ENCODE assay signal across 8 cellular contexts in genomic region chr2:189783451-189783926, GRCh38. TPM values are rescaled to one million over a fixed set of nuclear protein-coding genes. Genes with fewer than 3 reads are reported as not detected.
DNase-seq lines count a peak whose midpoint lies in the region; ATAC-seq, FAIRE-seq and TF ChIP-seq lines count a peak whose summit lies in the region.

No MANE protein-coding gene starts in this region.

- TF ChIP-seq POLR2A in GM12878 (IDR thresholded peaks at IDR 0.05; ENCODE audit: low read depth, low read length), result no peak

- no peak for DNase-seq in activated naive CD4-positive, alpha-beta T cell treated with anti-CD3 and anti-CD28 coated beads, Interleukin-2, amount 10 ng/mL, durations not matched to agents 7 days and 5 days
- DNase-seq in activated naive CD4-positive, alpha-beta T cell (lab: John Stamatoyannopoulos, UW), result no peak
- peak; percentile 69 for DNase-seq in NCI-H2227 treated with DMSO at 0.1 percent for 48 hours (lab: John Stamatoyannopoulos, UW)
- peak; percentile 20 for DNase-seq in GM12878 (ENCODE audit: low read depth, low spot score)
- DNase-seq in inferior parietal cortex (ENCODE audit: extremely low spot score), result peak; percentile 53
- DNase-seq in stimulated activated effector memory CD8-positive, alpha-beta T cell treated with anti-CD3 and anti-CD28 coated beads, Interleukin-12 subunit alpha, Interleukin-12 subunit beta, amount 100 ng/mL, for 72 hours (ENCODE audit: low spot score in 2 of 2), result no peak
- DNase-seq in cortex of kidney (lab: John Stamatoyannopoulos, UW), result no peak

- H3K36me3 Mint-ChIP-seq in activated naive CD4-positive, alpha-beta T cell treated with anti-CD3 and anti-CD28 coated beads, Interleukin-2, amount 10 ng/mL, durations not matched to agents 7 days and 5 days, result peaks cover 51% of the 10 kb centered on the region
- peaks cover 84% of the 10 kb centered on the region for H3K36me3 Mint-ChIP-seq in stimulated activated effector memory CD8-positive, alpha-beta T cell treated with anti-CD3 and anti-CD28 coated beads, Interleukin-12 subunit alpha, Interleukin-12 subunit beta, amount 100 ng/mL, for 72 hours

- no peak for TF ChIP-seq RAD21 in GM12878 (IDR thresholded peaks at IDR 0.05; ENCODE audit: insufficient read depth, low read depth, low read length)

- peaks cover 73% of the 10 kb centered on the region for H3K79me2 ChIP-seq in GM12878 (ENCODE audit: control insufficient read depth, insufficient read depth, low read length)

- TF ChIP-seq CTCF in GM12878 (IDR thresholded peaks at IDR 0.05 in 2 of 3, conservative IDR thresholded peaks at IDR 0.05 in 1 of 3; ENCODE audit: control insufficient read depth in 2 of 3, extremely low read depth in 1 of 3, insufficient read depth in 1 of 3, low read depth in 3 of 3, low read length in 3 of 3), result no peak

- peaks cover 46% of the 10 kb centered on the region for H3K4me1 Mint-ChIP-seq in activated naive CD4-positive, alpha-beta T cell treated with anti-CD3 and anti-CD28 coated beads, Interleukin-2, amount 10 ng/mL, durations not matched to agents 7 days and 5 days
- peaks cover 53% of the 10 kb centered on the region for H3K4me1 Mint-ChIP-seq in stimulated activated effector memory CD8-positive, alpha-beta T cell treated with anti-CD3 and anti-CD28 coated beads, Interleukin-12 subunit alpha, Interleukin-12 subunit beta, amount 100 ng/mL, for 72 hours

- H3K27ac Mint-ChIP-seq in activated naive CD4-positive, alpha-beta T cell treated with anti-CD3 and anti-CD28 coated beads, Interleukin-2, amount 10 ng/mL, durations not matched to agents 7 days and 5 days, result peak overlapping the region; percentile 96
- peak overlapping the region; percentile 91 for H3K27ac Mint-ChIP-seq in stimulated activated effector memory CD8-positive, alpha-beta T cell treated with anti-CD3 and anti-CD28 coated beads, Interleukin-12 subunit alpha, Interleukin-12 subunit beta, amount 100 ng/mL, for 72 hours

- no peaks in the 10 kb centered on the region for H3K27me3 ChIP-seq in GM12878 (replicated peaks in 1 of 2; ENCODE audit: control insufficient read depth in 2 of 2, insufficient read depth in 2 of 2, low read length in 1 of 2)

- no peak for FAIRE-seq in GM12878 (lab: Jason Lieb, UNC)

- BruUV-seq in GM12878 (replicated peaks; lab: Mats Ljungman, UMichigan), result TSS peak; percentile 68

- H3K9ac ChIP-seq in GM12878 (ENCODE audit: control insufficient read depth, insufficient read depth, low read length), result peak overlapping the region; percentile 83

- H3K9me3 ChIP-seq in GM12878 (replicated peaks; ENCODE audit: control insufficient read depth, insufficient read depth, low read length), result no peaks in the 10 kb centered on the region; the same call in 2 of the 3 replicates

- H3K36me3 ChIP-seq in GM12878 (ENCODE audit: control insufficient read depth in 2 of 2, insufficient read depth in 2 of 2, low read length in 1 of 2), result peaks cover 2 to 14% of the 10 kb centered on the region in 2 experiments; a peak in 2 of 4 replicates

- H4K20me1 ChIP-seq in GM12878 (ENCODE audit: control insufficient read depth, insufficient read depth), result no peaks in the 10 kb centered on the region

- RAD21 ChIA-PET in GM12878 (lab: Charles Lee; ENCODE audit: unreplicated experiment), result interaction anchor here (1.1 to 1.7 kb wide), 3 partner anchors 19 to 122 kb away, joined by 3 to 7 read pairs (median 4); partner anchors contain the start of genes ASNSD1 and OSGEPL1

- POLR2A ChIA-PET in GM12878 (lab: Charles Lee), result interaction anchor here (1.0 to 3.7 kb wide), 2 partner anchors 21 to 74 kb away, joined by 3 to 23 read pairs; partner anchors contain the start of gene OSGEPL1

- TF ChIP-seq EP300 in GM12878 (IDR thresholded peaks at IDR 0.05; ENCODE audit: borderline replicate concordance in 1 of 2, control insufficient read depth in 1 of 2, low read depth in 2 of 2, low read length in 2 of 2), result no peak

- no peaks in the 10 kb centered on the region for H3K9me3 Mint-ChIP-seq in activated naive CD4-positive, alpha-beta T cell treated with anti-CD3 and anti-CD28 coated beads, Interleukin-2, amount 10 ng/mL, durations not matched to agents 7 days and 5 days
- no peaks in the 10 kb centered on the region for H3K9me3 Mint-ChIP-seq in stimulated activated effector memory CD8-positive, alpha-beta T cell treated with anti-CD3 and anti-CD28 coated beads, Interleukin-12 subunit alpha, Interleukin-12 subunit beta, amount 100 ng/mL, for 72 hours

- in situ Hi-C loops in GM12878 (cut with MboI), result no loop called here

- WGBS in GM12878 (ENCODE audit: insufficient coverage, insufficient replicate concordance, low lambda C conversion rate, missing lambda C conversion rate), result 4% methylated on average over 17 of the region's 17 CpGs

- H3K4me3 ChIP-seq in GM12878, result peak overlapping the region; percentile 86

- intact Hi-C loops in GM12878 (cut with micrococcal nuclease; ENCODE audit: unreplicated experiment), result loop anchor here (5.0 kb wide), 3 partner anchors 121 to 749 kb away; partner anchors contain the start of genes ASNSD1, HIBCH and NEMP2

- ATAC-seq in HG02763 (IDR thresholded peaks at IDR 0.05; ENCODE audit: unreplicated experiment) (peak; percentile 11), GM12878 (peak; percentile 36)
- ATAC-seq in stimulated activated effector memory CD8-positive, alpha-beta T cell treated with anti-CD3 and anti-CD28 coated beads, Interleukin-12 subunit alpha, Interleukin-12 subunit beta, amount 100 ng/mL, for 72 hours, result peak; percentile 2

- H3K4me2 ChIP-seq in GM12878 (ENCODE audit: control insufficient read depth, insufficient read depth), result peak overlapping the region; percentile 68

- H3K27ac ChIP-seq in GM12878 (ENCODE audit: control insufficient read depth, insufficient read depth), result peak overlapping the region; percentile 92

- SMC1A ChIA-PET in GM12878 (lab: Charles Lee; ENCODE audit: uncharacterized antibody, unreplicated experiment), result interaction anchor here (1.1 kb wide), 2 partner anchors 18 to 20 kb away, joined by 3 read pairs; no protein-coding TSS in a partner anchor

- H2AFZ ChIP-seq in GM12878 (ENCODE audit: control insufficient read depth, low read depth, low read length), result peak overlapping the region; percentile 95

- H3K27me3 Mint-ChIP-seq in activated naive CD4-positive, alpha-beta T cell treated with anti-CD3 and anti-CD28 coated beads, Interleukin-2, amount 10 ng/mL, durations not matched to agents 7 days and 5 days, result no peaks in the 10 kb centered on the region

- peaks cover 4% of the 10 kb centered on the region; the same call in 1 of the 2 replicates for H3K4me1 ChIP-seq in GM12878 (ENCODE audit: control insufficient read depth, insufficient read depth, low read length)

- peak overlapping the region; percentile 95 for H3K4me3 Mint-ChIP-seq in activated naive CD4-positive, alpha-beta T cell treated with anti-CD3 and anti-CD28 coated beads, Interleukin-2, amount 10 ng/mL, durations not matched to agents 7 days and 5 days
- H3K4me3 Mint-ChIP-seq in stimulated activated effector memory CD8-positive, alpha-beta T cell treated with anti-CD3 and anti-CD28 coated beads, Interleukin-12 subunit alpha, Interleukin-12 subunit beta, amount 100 ng/mL, for 72 hours, result peak overlapping the region; percentile 86

- CTCF ChIA-PET in activated naive CD4-positive, alpha-beta T cell treated with anti-CD3 and anti-CD28 coated beads, Interleukin-2, amount 10 ng/mL, durations not matched to agents 7 days and 5 days (lab: Charles Lee), result interaction anchor here (1.5 kb wide), 1 partner anchor 21 kb away, joined by 6 read pairs; the partner anchor contains the start of gene OSGEPL1
- CTCF ChIA-PET in GM12878 (lab: Yijun Ruan, JAX), result interaction anchor here (1.0 to 3.2 kb wide), 2 partner anchors 20 to 23 kb away, joined by 3 to 14 read pairs; partner anchors contain the start of gene OSGEPL1

RNA-seq across cellular contexts. Expression of gene ORMDL1, which starts 0.7 kb away (rescaled TPM):
- total RNA-seq in GM12878 (2013; cell fraction: nucleolus; rRNA removed), result 208 and 234 TPM in 2 replicates
- 91.4 and 104 TPM in 2 replicates for total RNA-seq in GM12878 (2014; rRNA removed)
- total RNA-seq in GM12878 (2014; rRNA removed; fragmentation: Illumina TruSeq; extraction: Trizol), result 75.9 and 76.7 TPM in 2 replicates
- total RNA-seq in GM12878 (2021), result 59.0 and 62.6 TPM in 2 replicates
- polyA plus RNA-seq in GM12878 (2011; ENCODE audit: low read depth), result 52.1 TPM
- polyA plus RNA-seq in GM12878 (2011; rRNA removed), result 140 and 188 TPM in 2 replicates
- polyA plus RNA-seq in GM12878 (2011; cell fraction: cytosol; rRNA removed), result 46.8 and 49.7 TPM in 2 replicates
- polyA plus RNA-seq in GM12878 (2011; cell fraction: nucleus; rRNA removed), result 273 and 383 TPM in 2 replicates
- 77.5 and 83.5 TPM in 2 replicates for polyA plus RNA-seq in GM12878 (2012)
- 100 and 130 TPM in 2 replicates for polyA plus RNA-seq in GM12878 (2014; fragmentation: Illumina TruSeq; extraction: Trizol)
- polyA plus RNA-seq in GM12878 (2014; fragmentation: Nextera tagmentation; extraction: Ambion mirVana), result 10 to 100 TPM; 68.9 to 89.5 TPM
- polyA plus RNA-seq in GM12878 (2014; rRNA removed), result 95.4 and 114 TPM in 2 replicates
- 100 to 1,000 TPM; 156 to 161 TPM for polyA plus RNA-seq in GM12878 (2016; fragmentation: Nextera tagmentation; extraction: Ambion mirVana)
- 33.0 and 50.9 TPM in 2 replicates for polyA minus RNA-seq in GM12878 (2011; rRNA and poly(A)+ RNA removed)
- 9.6 and 10.6 TPM in 2 replicates for polyA minus RNA-seq in GM12878 (2011; cell fraction: cytosol; rRNA and poly(A)+ RNA removed)
- 43.3 and 54.0 TPM in 2 replicates for polyA minus RNA-seq in GM12878 (2011; cell fraction: nucleus; rRNA and poly(A)+ RNA removed)

RNA-seq across cellular contexts. Expression of gene PMS1, which starts 0.8 kb away (rescaled TPM):
- total RNA-seq in GM12878 (2013; cell fraction: nucleolus; rRNA removed), result 80.9 and 86.7 TPM in 2 replicates
- 26.4 and 32.7 TPM in 2 replicates for total RNA-seq in GM12878 (2014; rRNA removed)
- 43.3 and 43.5 TPM in 2 replicates for total RNA-seq in GM12878 (2014; rRNA removed; fragmentation: Illumina TruSeq; extraction: Trizol)
- total RNA-seq in GM12878 (2021), result 35.9 and 36.5 TPM in 2 replicates
- 5.9 TPM for polyA plus RNA-seq in GM12878 (2011; ENCODE audit: low read depth)
- 19.6 and 33.2 TPM in 2 replicates for polyA plus RNA-seq in GM12878 (2011; rRNA removed)
- polyA plus RNA-seq in GM12878 (2011; cell fraction: cytosol; rRNA removed), result 7.8 and 8.5 TPM in 2 replicates
- 21.7 and 22.7 TPM in 2 replicates for polyA plus RNA-seq in GM12878 (2011; cell fraction: nucleus; rRNA removed)
- 11.9 and 14.8 TPM in 2 replicates for polyA plus RNA-seq in GM12878 (2012)
- 32.5 and 43.9 TPM in 2 replicates for polyA plus RNA-seq in GM12878 (2014; fragmentation: Illumina TruSeq; extraction: Trizol)
- 10 to 100 TPM; 18.7 to 19.2 TPM for polyA plus RNA-seq in GM12878 (2014; fragmentation: Nextera tagmentation; extraction: Ambion mirVana)
- polyA plus RNA-seq in GM12878 (2014; rRNA removed), result 16.5 and 21.3 TPM in 2 replicates
- polyA plus RNA-seq in GM12878 (2016; fragmentation: Nextera tagmentation; extraction: Ambion mirVana), result 10 to 100 TPM; 44.3 to 50.6 TPM
- polyA minus RNA-seq in GM12878 (2011; rRNA and poly(A)+ RNA removed), result 17.8 and 18.2 TPM in 2 replicates
- polyA minus RNA-seq in GM12878 (2011; cell fraction: cytosol; rRNA and poly(A)+ RNA removed), result 14.6 and 17.2 TPM in 2 replicates
- polyA minus RNA-seq in GM12878 (2011; cell fraction: nucleus; rRNA and poly(A)+ RNA removed), result 26.4 and 37.1 TPM in 2 replicates

RNA-seq across cellular contexts. Expression of gene OSGEPL1, which starts 20.9 kb away (rescaled TPM):
- 35.8 and 46.2 TPM in 2 replicates for total RNA-seq in GM12878 (2013; cell fraction: nucleolus; rRNA removed)
- total RNA-seq in GM12878 (2014; rRNA removed) (6.7 and 9.6 TPM in 2 replicates), GM12878 (2014; rRNA removed; fragmentation: Illumina TruSeq; extraction: Trizol) (7.8 and 9.4 TPM in 2 replicates), GM12878 (2021) (5.6 and 7.9 TPM in 2 replicates)
- 3.9 TPM for polyA plus RNA-seq in GM12878 (2011; ENCODE audit: low read depth)
- polyA plus RNA-seq in GM12878 (2011; rRNA removed) (18.0 and 27.9 TPM in 2 replicates), GM12878 (2014; fragmentation: Illumina TruSeq; extraction: Trizol) (7.5 and 9.8 TPM in 2 replicates), GM12878 (2014; fragmentation: Nextera tagmentation; extraction: Ambion mirVana) (10 to 100 TPM in 1 of 2 experiments, 1 to 10 TPM in 1; 9.4 to 11.5 TPM), GM12878 (2014; rRNA removed) (5.8 and 7.9 TPM in 2 replicates), GM12878 (2016; fragmentation: Nextera tagmentation; extraction: Ambion mirVana) (10 to 100 TPM; 10.1 to 10.4 TPM)
- polyA plus RNA-seq in GM12878 (2011; cell fraction: cytosol; rRNA removed), result 6.4 and 6.8 TPM in 2 replicates
- polyA plus RNA-seq in GM12878 (2011; cell fraction: nucleus; rRNA removed), result 12.2 and 16.3 TPM in 2 replicates
- 4.5 and 7.1 TPM in 2 replicates for polyA plus RNA-seq in GM12878 (2012)
- 8.3 and 14.8 TPM in 2 replicates for polyA minus RNA-seq in GM12878 (2011; rRNA and poly(A)+ RNA removed)
- polyA minus RNA-seq in GM12878 (2011; cell fraction: cytosol; rRNA and poly(A)+ RNA removed), result 3.8 and 4.3 TPM in 2 replicates
- 26.2 and 27.1 TPM in 2 replicates for polyA minus RNA-seq in GM12878 (2011; cell fraction: nucleus; rRNA and poly(A)+ RNA removed)

Comparison
In these comparisons a context has a peak if more than half of its experiments do, and no peak if none do; other contexts are left out.
1. DNase-seq: peak in NCI-H2227 treated with DMSO at 0.1 percent for 48 hours (single experiment), GM12878 (single experiment) and inferior parietal cortex (single experiment); none in activated naive CD4-positive, alpha-beta T cell treated with anti-CD3 and anti-CD28 coated beads, Interleukin-2, amount 10 ng/mL, durations not matched to agents 7 days and 5 days (single experiment), activated naive CD4-positive, alpha-beta T cell (0 of 4), stimulated activated effector memory CD8-positive, alpha-beta T cell treated with anti-CD3 and anti-CD28 coated beads, Interleukin-12 subunit alpha, Interleukin-12 subunit beta, amount 100 ng/mL, for 72 hours (0 of 2) and cortex of kidney (single experiment).
2. Peak in every context shown above with its lines, with median percentiles within 50 percentile points of each other: ATAC-seq.